Comparison of ENCODE assay signal across 8 cellular contexts in genomic region chr21:45556302-45556644, GRCh38. TPM values are rescaled to one million over a fixed set of nuclear protein-coding genes. Genes with fewer than 3 reads are reported as not detected.
DNase-seq lines count a peak whose midpoint lies in the region; ATAC-seq and TF ChIP-seq lines count a peak whose summit lies in the region.

No MANE protein-coding gene starts in this region.

- H3K36me3 Mint-ChIP-seq in CD4-positive, CD25-positive, alpha-beta regulatory T cell, result no peaks in the 10 kb centered on the region
- no peaks in the 10 kb centered on the region for H3K36me3 Mint-ChIP-seq in progenitor cell of endocrine pancreas (ENCODE audit: insufficient read depth)

- H3K9me3 Mint-ChIP-seq in CD4-positive, CD25-positive, alpha-beta regulatory T cell, result no peaks in the 10 kb centered on the region
- no peaks in the 10 kb centered on the region for H3K9me3 Mint-ChIP-seq in progenitor cell of endocrine pancreas (ENCODE audit: low read depth)

- H3K4me1 ChIP-seq in CD4-positive, CD25-positive, alpha-beta regulatory T cell (ENCODE audit: control insufficient read depth, insufficient read depth, low read length, poor library complexity, severe bottlenecking), result peaks cover 28% of the 10 kb centered on the region
- no peaks in the 10 kb centered on the region for H3K4me1 ChIP-seq in SJCRH30

- H3K27ac Mint-ChIP-seq in CD4-positive, CD25-positive, alpha-beta regulatory T cell, result no peak overlapping the region
- no peak overlapping the region for H3K27ac Mint-ChIP-seq in progenitor cell of endocrine pancreas

- ATAC-seq in CD4-positive, CD25-positive, alpha-beta regulatory T cell (ENCODE audit: low read depth in 2 of 2), result no peak

- peak overlapping the region in 1 of 4 donors; percentile 84 for H3K4me3 Mint-ChIP-seq in CD4-positive, CD25-positive, alpha-beta regulatory T cell
- no peak overlapping the region for H3K4me3 Mint-ChIP-seq in progenitor cell of endocrine pancreas (ENCODE audit: low read depth)

- peak overlapping the region; percentile 61 for H3K27ac ChIP-seq in CD4-positive, CD25-positive, alpha-beta regulatory T cell (ENCODE audit: insufficient read depth, low read length, poor library complexity, severe bottlenecking)
- no peak overlapping the region for H3K27ac ChIP-seq in SJCRH30
- peak overlapping the region in 11 of 21 experiments; percentile 4 to 77 (median 56) for H3K27ac ChIP-seq in skin epidermis

- H3K9me3 ChIP-seq in CD4-positive, CD25-positive, alpha-beta regulatory T cell (ENCODE audit: control insufficient read depth in 2 of 2, low read length in 2 of 2), result no peaks in the 10 kb centered on the region
- H3K9me3 ChIP-seq in SJCRH30 (replicated peaks), result no peaks in the 10 kb centered on the region

- no peak overlapping the region for H3K4me3 ChIP-seq in CD4-positive, CD25-positive, alpha-beta regulatory T cell (ENCODE audit: low read depth, low read length)
- H3K4me3 ChIP-seq in SJCRH30 (peak overlapping the region; percentile 63), foreskin fibroblast (ENCODE audit: low read depth in 1 of 2, low read length in 2 of 2) (peak overlapping the region; percentile 49 to 66), skin epidermis (peak overlapping the region in 3 of 7 experiments; percentile 32 to 37 (median 33))

- H3K36me3 ChIP-seq in CD4-positive, CD25-positive, alpha-beta regulatory T cell (ENCODE audit: control insufficient read depth, insufficient read depth, low read length), result no peaks in the 10 kb centered on the region
- H3K36me3 ChIP-seq in SJCRH30, result no peaks in the 10 kb centered on the region

- no peak for DNase-seq in CD4-positive, CD25-positive, alpha-beta regulatory T cell
- DNase-seq in SJCRH30 (no peak), foreskin fibroblast (no peak), progenitor cell of endocrine pancreas (ENCODE audit: low spot score, unreplicated experiment) (no peak), DMS53 treated with DMSO at 0.1 percent for 48 hours (lab: John Stamatoyannopoulos, UW; ENCODE audit: unreplicated experiment) (no peak), erythroblast (lab: John Stamatoyannopoulos, UW) (no peak)
- DNase-seq in effector CD4-positive, alpha-beta T cell, result no peak

- H3K27me3 Mint-ChIP-seq in CD4-positive, CD25-positive, alpha-beta regulatory T cell, result no peaks in the 10 kb centered on the region
- peaks cover 21% of the 10 kb centered on the region for H3K27me3 Mint-ChIP-seq in progenitor cell of endocrine pancreas

- TF ChIP-seq POLR2A in erythroblast (IDR thresholded peaks at IDR 0.05; ENCODE audit: low read length), result no peak

- peaks cover 5 to 18% (median 11%) of the 10 kb centered on the region in 4 donors for H3K4me1 Mint-ChIP-seq in CD4-positive, CD25-positive, alpha-beta regulatory T cell
- H3K4me1 Mint-ChIP-seq in progenitor cell of endocrine pancreas (ENCODE audit: low read depth), result peaks cover 3% of the 10 kb centered on the region

- TF ChIP-seq CTCF in foreskin fibroblast (IDR thresholded peaks at IDR 0.05; ENCODE audit: low read depth, low read length) (no peak), progenitor cell of endocrine pancreas (IDR thresholded peaks at IDR 0.05; ENCODE audit: unreplicated experiment) (no peak)

- no peaks in the 10 kb centered on the region for H3K27me3 ChIP-seq in CD4-positive, CD25-positive, alpha-beta regulatory T cell (ENCODE audit: control insufficient read depth, insufficient read depth, low read length)
- peaks cover 4% of the 10 kb centered on the region; the same call in 1 of the 2 replicates for H3K27me3 ChIP-seq in SJCRH30

RNA-seq across cellular contexts. Expression of gene SLC19A1, which starts 14.0 kb away (rescaled TPM):
- 10.8 TPM for total RNA-seq in CD4-positive, CD25-positive, alpha-beta regulatory T cell
- 1 to 10 TPM; 4.7 to 6.8 (median 5.0) TPM for polyA plus RNA-seq in CD4-positive, CD25-positive, alpha-beta regulatory T cell
- 27.6 and 27.8 TPM in 2 replicates for total RNA-seq in SJCRH30 (2014; rRNA removed; shearing (Covaris generic))
- total RNA-seq in progenitor cell of endocrine pancreas, result 25.6 and 28.5 TPM in 2 replicates
